ENCODE assay signal across 8 cellular contexts in genomic region chr7:135281363-135281949, GRCh38. TPM values are rescaled to one million over a fixed set of nuclear protein-coding genes. Genes with fewer than 3 reads are reported as not detected.
DNase-seq lines count a peak whose midpoint lies in the region; ATAC-seq and TF ChIP-seq lines count a peak whose summit lies in the region.

No MANE protein-coding gene starts in this region.

- H3K4me3 ChIP-seq in BE2C (ENCODE audit: low read depth, low read length), result peak overlapping the region; percentile 12; the same call in 1 of the 2 replicates

- peak; percentile 100 for TF ChIP-seq CTCF in BE2C (IDR thresholded peaks at IDR 0.05; ENCODE audit: low read depth, low read length)

- peaks cover 8% of the 10 kb centered on the region for H3K4me1 ChIP-seq in BE2C

- H3K9me3 ChIP-seq in BE2C, result no peaks in the 10 kb centered on the region

- no peaks in the 10 kb centered on the region; the same call in 1 of the 2 replicates for H3K27me3 ChIP-seq in BE2C

- DNase-seq in BE2C (peak; percentile 89), NCI-H226 (peak; percentile 7), cerebellar cortex (ENCODE audit: low spot score) (peak; percentile 87), left kidney (ENCODE audit: low read depth, low spot score) (peak; percentile 93)
- peak; percentile 44 to 56 (median 52) for DNase-seq in activated CD4-positive, CD25-positive, alpha-beta regulatory T cell (lab: John Stamatoyannopoulos, UW)
- peak; percentile 60 to 70 for DNase-seq in stimulated activated CD4-positive, alpha-beta T cell treated with anti-CD3 and anti-CD28 coated beads, Interleukin-4, amount 100 ng/mL, for 4 hours

- peak; percentile 90 for ATAC-seq in GM19025 (IDR thresholded peaks at IDR 0.05; ENCODE audit: low read depth, unreplicated experiment)
- peak; percentile 98 for ATAC-seq in HG03175 (IDR thresholded peaks at IDR 0.05; ENCODE audit: unreplicated experiment)

- H3K36me3 ChIP-seq in BE2C, result no peaks in the 10 kb centered on the region

RNA-seq across cellular contexts. Expression of gene STRA8, which starts 47.8 kb away (rescaled TPM):
- polyA plus RNA-seq in BE2C (2012; ENCODE audit: insufficient read depth, insufficient read length, low read depth), result not detected

Comparison
In these comparisons a context has a peak if more than half of its experiments do, and no peak if none do; other contexts are left out.
1. Peak in every context shown above with its lines: DNase-seq, ATAC-seq and H3K4me3 ChIP-seq.
2. DNase-seq: peak in every context shown above with its lines; median percentile 93 in left kidney; 89 in BE2C; 87 in cerebellar cortex; 65 in stimulated activated CD4-positive, alpha-beta T cell treated with anti-CD3 and anti-CD28 coated beads, Interleukin-4, amount 100 ng/mL, for 4 hours; 52 in activated CD4-positive, CD25-positive, alpha-beta regulatory T cell; 7 in NCI-H226.